ENCODE assay signal across 9 cellular contexts in genomic region chr2:166384774-166385173, GRCh38. TPM values are rescaled to one million over a fixed set of nuclear protein-coding genes. Genes with fewer than 3 reads are reported as not detected.
DNase-seq lines count a peak whose midpoint lies in the region; ATAC-seq and TF ChIP-seq lines count a peak whose summit lies in the region.
"Had no signal": no experiment of that assay in that cellular context is flagged by ENCODE, and none has a peak within 500 bp of the region (broad histone marks: within the 10 kb centered on the region; RNA-seq: fewer than 3 reads in every experiment).

No MANE protein-coding gene starts in this region.

- in situ Hi-C loops in Panc1 (cut with HindIII; ENCODE audit: low pct_unique_long_range_greater_than_20kb, low sequenced_read_pairs), result no loop called here

- BruUV-seq in Panc1 (replicated peaks; lab: Mats Ljungman, UMichigan), result no TSS peak

- 66 to 69% (median 68%) methylated on average over 8 of the region's 8 CpGs for WGBS in heart left ventricle, 4 donors

- H3K4me3 ChIP-seq in heart left ventricle, result no peak overlapping the region
- no peak overlapping the region for H3K4me3 ChIP-seq in Panc1 (ENCODE audit: low read depth in 2 of 2, low read length in 2 of 2)
- H3K4me3 ChIP-seq in upper lobe of right lung, result no peak overlapping the region
- H3K4me3 ChIP-seq: mucosa of descending colon had no signal

- DNase-seq in heart left ventricle, result no peak
- no peak for DNase-seq in Right ventricle myocardium inferior (ENCODE audit: missing footprints)
- DNase-seq in Panc1 (ENCODE audit: low read depth, low spot score), result no peak
- DNase-seq in fibroblast of the conjunctiva (ENCODE audit: low read depth), result peak; percentile 9
- DNase-seq in upper lobe of right lung, result no peak
- DNase-seq in T-helper 2 cell treated with Interferon-gamma antibody and Interleukin-4, amounts not matched to agents 5 μg/mL and 100 μg/mL, for 36 hours (ENCODE audit: low spot score), result no peak
- DNase-seq in natural killer cell treated with Interleukin-12 subunit alpha and Interleukin-12 subunit beta and Interleukin-15 and Interleukin-18, amount 100 ng/mL, for 72 hours (ENCODE audit: low spot score), result no peak
- no peak for DNase-seq in activated CD8-positive, alpha-beta memory T cell treated with anti-CD3 and anti-CD28 coated beads, Interleukin-2, amount 50 U/mL, for 4 hours

- H3K36me3 ChIP-seq in heart left ventricle, result no peaks in the 10 kb centered on the region
- no peaks in the 10 kb centered on the region for H3K36me3 ChIP-seq in Panc1 (ENCODE audit: control insufficient read depth, insufficient read depth, low read length)
- no peaks in the 10 kb centered on the region for H3K36me3 ChIP-seq in upper lobe of right lung

- CTCF ChIA-PET in Panc1 (lab: Charles Lee), result no interaction called here

- H3K27me3 ChIP-seq in heart left ventricle, result no peaks in the 10 kb centered on the region
- no peaks in the 10 kb centered on the region for H3K27me3 ChIP-seq in Panc1 (ENCODE audit: control insufficient read depth, insufficient read depth, low read length)
- no peaks in the 10 kb centered on the region for H3K27me3 ChIP-seq in upper lobe of right lung

- H3K4me1 Mint-ChIP-seq in T-helper 2 cell treated with Interferon-gamma antibody and Interleukin-4, amounts not matched to agents 5 μg/mL and 100 μg/mL, for 36 hours (ENCODE audit: low read depth), result no peaks in the 10 kb centered on the region
- H3K4me1 Mint-ChIP-seq in natural killer cell treated with Interleukin-12 subunit alpha and Interleukin-12 subunit beta and Interleukin-15 and Interleukin-18, amount 100 ng/mL, for 72 hours (ENCODE audit: low read depth in 2 of 2), result no peaks in the 10 kb centered on the region

- H3K36me3 Mint-ChIP-seq in T-helper 2 cell treated with Interferon-gamma antibody and Interleukin-4, amounts not matched to agents 5 μg/mL and 100 μg/mL, for 36 hours (ENCODE audit: low read depth), result no peaks in the 10 kb centered on the region
- no peaks in the 10 kb centered on the region for H3K36me3 Mint-ChIP-seq in natural killer cell treated with Interleukin-12 subunit alpha and Interleukin-12 subunit beta and Interleukin-15 and Interleukin-18, amount 100 ng/mL, for 72 hours

- H3K4me1 ChIP-seq in heart left ventricle (no peaks in the 10 kb centered on the region), Panc1 (ENCODE audit: control insufficient read depth, insufficient read depth, low read length) (no peaks in the 10 kb centered on the region), upper lobe of right lung (no peaks in the 10 kb centered on the region)

- H3K27ac ChIP-seq in heart left ventricle, result no peak overlapping the region
- H3K27ac ChIP-seq in Panc1 (ENCODE audit: low read length), result no peak overlapping the region
- no peak overlapping the region for H3K27ac ChIP-seq in upper lobe of right lung

- no peak for ATAC-seq in heart left ventricle
- no peak for ATAC-seq in Right ventricle myocardium inferior
- ATAC-seq in Panc1, result no peak
- ATAC-seq in upper lobe of right lung, result no peak
- ATAC-seq in natural killer cell treated with Interleukin-12 subunit alpha and Interleukin-12 subunit beta and Interleukin-15 and Interleukin-18, amount 100 ng/mL, for 72 hours, result no peak
- ATAC-seq: mucosa of descending colon had no signal

- intact Hi-C loops in heart left ventricle (cut with DNase I) (no loop called here), Right ventricle myocardium inferior (cut with DNase I) (no loop called here), Panc1 (cut with micrococcal nuclease; ENCODE audit: unreplicated experiment) (no loop called here), upper lobe of right lung (cut with DNase I) (no loop called here)

- H3K9me3 ChIP-seq in heart left ventricle, result no peaks in the 10 kb centered on the region
- H3K9me3 ChIP-seq in Panc1 (ENCODE audit: control insufficient read depth, insufficient read depth, low read depth, low read length), result no peaks in the 10 kb centered on the region
- H3K9me3 ChIP-seq in upper lobe of right lung, result no peaks in the 10 kb centered on the region
- H3K9me3 ChIP-seq: mucosa of descending colon had no signal

- H3K4me3 Mint-ChIP-seq in T-helper 2 cell treated with Interferon-gamma antibody and Interleukin-4, amounts not matched to agents 5 μg/mL and 100 μg/mL, for 36 hours, result no peak overlapping the region
- no peak overlapping the region for H3K4me3 Mint-ChIP-seq in natural killer cell treated with Interleukin-12 subunit alpha and Interleukin-12 subunit beta and Interleukin-15 and Interleukin-18, amount 100 ng/mL, for 72 hours

- TF ChIP-seq CTCF in heart left ventricle (IDR thresholded peaks at IDR 0.05) (peak in 11 of 12 donors; percentile 26 to 55 (median 37)), Panc1 (IDR thresholded peaks at IDR 0.05) (peak; percentile 62), upper lobe of right lung (IDR thresholded peaks at IDR 0.05) (peak; percentile 42)

- no peak for TF ChIP-seq POLR2A in heart left ventricle (IDR thresholded peaks at IDR 0.05)

- no peaks in the 10 kb centered on the region for H3K27me3 Mint-ChIP-seq in T-helper 2 cell treated with Interferon-gamma antibody and Interleukin-4, amounts not matched to agents 5 μg/mL and 100 μg/mL, for 36 hours (ENCODE audit: low read depth)
- H3K27me3 Mint-ChIP-seq in natural killer cell treated with Interleukin-12 subunit alpha and Interleukin-12 subunit beta and Interleukin-15 and Interleukin-18, amount 100 ng/mL, for 72 hours, result no peaks in the 10 kb centered on the region

- no peak overlapping the region for H3K27ac Mint-ChIP-seq in T-helper 2 cell treated with Interferon-gamma antibody and Interleukin-4, amounts not matched to agents 5 μg/mL and 100 μg/mL, for 36 hours
- H3K27ac Mint-ChIP-seq in natural killer cell treated with Interleukin-12 subunit alpha and Interleukin-12 subunit beta and Interleukin-15 and Interleukin-18, amount 100 ng/mL, for 72 hours, result no peak overlapping the region

- POLR2A ChIA-PET in Panc1 (lab: Charles Lee), result no interaction called here

- H3K9me3 Mint-ChIP-seq in T-helper 2 cell treated with Interferon-gamma antibody and Interleukin-4, amounts not matched to agents 5 μg/mL and 100 μg/mL, for 36 hours, result no peaks in the 10 kb centered on the region
- H3K9me3 Mint-ChIP-seq in natural killer cell treated with Interleukin-12 subunit alpha and Interleukin-12 subunit beta and Interleukin-15 and Interleukin-18, amount 100 ng/mL, for 72 hours, result no peaks in the 10 kb centered on the region

RNA-seq across cellular contexts. Expression of gene SCN9A, which starts 9.0 kb away (rescaled TPM):
- total RNA-seq in heart left ventricle, result 1 to 10 TPM in 5 of 9 donors, under 1 TPM in 4; 0.50 to 3.2 (median 1.1) TPM
- polyA plus RNA-seq in heart left ventricle, result under 1 TPM; 0.08 to 0.27 TPM
- 1.8 TPM for total RNA-seq in Right ventricle myocardium inferior
- 0.10 TPM for total RNA-seq in Panc1 (2021; ENCODE audit: unreplicated experiment)
- polyA plus RNA-seq in Panc1 (2012; ENCODE audit: insufficient read length), result not detected
- total RNA-seq in upper lobe of right lung, result 10.5 TPM
- 1 to 10 TPM in 1 of 2 donors, under 1 TPM in 1; 0.17 to 1.0 TPM for total RNA-seq in natural killer cell treated with Interleukin-12 subunit alpha and Interleukin-12 subunit beta and Interleukin-15 and Interleukin-18, amount 100 ng/mL, for 72 hours
